Comparison of ENCODE assay signal across 1 cellular context in the genomic region with DNA sequence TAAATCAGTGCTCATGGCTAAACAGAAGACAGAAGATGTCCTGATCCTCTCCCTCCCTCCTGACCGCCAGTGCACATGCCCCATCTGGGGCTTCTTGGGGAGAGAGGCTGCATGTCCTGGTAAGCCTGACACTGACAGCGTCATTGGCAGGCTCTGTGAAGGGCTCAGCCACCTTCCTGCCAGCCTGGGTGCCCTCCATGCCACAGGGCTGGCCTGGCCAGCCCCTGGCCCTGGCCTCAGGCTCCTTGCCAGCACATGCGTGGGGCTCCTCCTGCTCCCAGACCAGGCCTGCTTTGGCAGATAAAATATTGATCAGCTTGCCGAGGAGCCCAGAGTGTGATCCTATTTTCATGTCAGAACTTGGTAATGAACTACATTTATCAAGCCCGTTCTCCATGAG.
TF ChIP-seq lines count a peak whose summit lies in the region.

No MANE protein-coding gene starts in this region.

TF ChIP-seq in HepG2, 621 proteins besides CTCF, POLR2A, EP300 and RAD21:
- TF ChIP-seq, protein P1, sequence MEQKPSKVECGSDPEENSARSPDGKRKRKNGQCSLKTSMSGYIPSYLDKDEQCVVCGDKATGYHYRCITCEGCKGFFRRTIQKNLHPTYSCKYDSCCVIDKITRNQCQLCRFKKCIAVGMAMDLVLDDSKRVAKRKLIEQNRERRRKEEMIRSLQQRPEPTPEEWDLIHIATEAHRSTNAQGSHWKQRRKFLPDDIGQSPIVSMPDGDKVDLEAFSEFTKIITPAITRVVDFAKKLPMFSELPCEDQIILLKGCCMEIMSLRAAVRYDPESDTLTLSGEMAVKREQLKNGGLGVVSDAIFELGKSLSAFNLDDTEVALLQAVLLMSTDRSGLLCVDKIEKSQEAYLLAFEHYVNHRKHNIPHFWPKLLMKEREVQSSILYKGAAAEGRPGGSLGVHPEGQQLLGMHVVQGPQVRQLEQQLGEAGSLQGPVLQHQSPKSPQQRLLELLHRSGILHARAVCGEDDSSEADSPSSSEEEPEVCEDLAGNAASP (CRISPR knock-in tag; IDR thresholded peaks at IDR 0.05; ENCODE audit: borderline replicate concordance): no peak
- TF ChIP-seq, protein P2, sequence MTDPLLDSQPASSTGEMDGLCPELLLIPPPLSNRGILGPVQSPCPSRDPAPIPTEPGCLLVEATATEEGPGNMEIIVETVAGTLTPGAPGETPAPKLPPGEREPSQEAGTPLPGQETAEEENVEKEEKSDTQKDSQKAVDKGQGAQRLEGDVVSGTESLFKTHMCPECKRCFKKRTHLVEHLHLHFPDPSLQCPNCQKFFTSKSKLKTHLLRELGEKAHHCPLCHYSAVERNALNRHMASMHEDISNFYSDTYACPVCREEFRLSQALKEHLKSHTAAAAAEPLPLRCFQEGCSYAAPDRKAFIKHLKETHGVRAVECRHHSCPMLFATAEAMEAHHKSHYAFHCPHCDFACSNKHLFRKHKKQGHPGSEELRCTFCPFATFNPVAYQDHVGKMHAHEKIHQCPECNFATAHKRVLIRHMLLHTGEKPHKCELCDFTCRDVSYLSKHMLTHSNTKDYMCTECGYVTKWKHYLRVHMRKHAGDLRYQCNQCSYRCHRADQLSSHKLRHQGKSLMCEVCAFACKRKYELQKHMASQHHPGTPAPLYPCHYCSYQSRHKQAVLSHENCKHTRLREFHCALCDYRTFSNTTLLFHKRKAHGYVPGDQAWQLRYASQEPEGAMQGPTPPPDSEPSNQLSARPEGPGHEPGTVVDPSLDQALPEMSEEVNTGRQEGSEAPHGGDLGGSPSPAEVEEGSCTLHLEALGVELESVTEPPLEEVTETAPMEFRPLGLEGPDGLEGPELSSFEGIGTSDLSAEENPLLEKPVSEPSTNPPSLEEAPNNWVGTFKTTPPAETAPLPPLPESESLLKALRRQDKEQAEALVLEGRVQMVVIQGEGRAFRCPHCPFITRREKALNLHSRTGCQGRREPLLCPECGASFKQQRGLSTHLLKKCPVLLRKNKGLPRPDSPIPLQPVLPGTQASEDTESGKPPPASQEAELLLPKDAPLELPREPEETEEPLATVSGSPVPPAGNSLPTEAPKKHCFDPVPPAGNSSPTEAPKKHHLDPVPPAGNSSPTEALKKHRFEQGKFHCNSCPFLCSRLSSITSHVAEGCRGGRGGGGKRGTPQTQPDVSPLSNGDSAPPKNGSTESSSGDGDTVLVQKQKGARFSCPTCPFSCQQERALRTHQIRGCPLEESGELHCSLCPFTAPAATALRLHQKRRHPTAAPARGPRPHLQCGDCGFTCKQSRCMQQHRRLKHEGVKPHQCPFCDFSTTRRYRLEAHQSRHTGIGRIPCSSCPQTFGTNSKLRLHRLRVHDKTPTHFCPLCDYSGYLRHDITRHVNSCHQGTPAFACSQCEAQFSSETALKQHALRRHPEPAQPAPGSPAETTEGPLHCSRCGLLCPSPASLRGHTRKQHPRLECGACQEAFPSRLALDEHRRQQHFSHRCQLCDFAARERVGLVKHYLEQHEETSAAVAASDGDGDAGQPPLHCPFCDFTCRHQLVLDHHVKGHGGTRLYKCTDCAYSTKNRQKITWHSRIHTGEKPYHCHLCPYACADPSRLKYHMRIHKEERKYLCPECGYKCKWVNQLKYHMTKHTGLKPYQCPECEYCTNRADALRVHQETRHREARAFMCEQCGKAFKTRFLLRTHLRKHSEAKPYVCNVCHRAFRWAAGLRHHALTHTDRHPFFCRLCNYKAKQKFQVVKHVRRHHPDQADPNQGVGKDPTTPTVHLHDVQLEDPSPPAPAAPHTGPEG (CRISPR knock-in tag; IDR thresholded peaks at IDR 0.05): no peak
- TF ChIP-seq EEA1 (CRISPR knock-in tag; IDR thresholded peaks at IDR 0.05; ENCODE audit: borderline replicate concordance): no peak
- TF ChIP-seq ZNF253 (CRISPR knock-in tag; IDR thresholded peaks at IDR 0.05; ENCODE audit: borderline replicate concordance): no peak
- TF ChIP-seq, protein P3, sequence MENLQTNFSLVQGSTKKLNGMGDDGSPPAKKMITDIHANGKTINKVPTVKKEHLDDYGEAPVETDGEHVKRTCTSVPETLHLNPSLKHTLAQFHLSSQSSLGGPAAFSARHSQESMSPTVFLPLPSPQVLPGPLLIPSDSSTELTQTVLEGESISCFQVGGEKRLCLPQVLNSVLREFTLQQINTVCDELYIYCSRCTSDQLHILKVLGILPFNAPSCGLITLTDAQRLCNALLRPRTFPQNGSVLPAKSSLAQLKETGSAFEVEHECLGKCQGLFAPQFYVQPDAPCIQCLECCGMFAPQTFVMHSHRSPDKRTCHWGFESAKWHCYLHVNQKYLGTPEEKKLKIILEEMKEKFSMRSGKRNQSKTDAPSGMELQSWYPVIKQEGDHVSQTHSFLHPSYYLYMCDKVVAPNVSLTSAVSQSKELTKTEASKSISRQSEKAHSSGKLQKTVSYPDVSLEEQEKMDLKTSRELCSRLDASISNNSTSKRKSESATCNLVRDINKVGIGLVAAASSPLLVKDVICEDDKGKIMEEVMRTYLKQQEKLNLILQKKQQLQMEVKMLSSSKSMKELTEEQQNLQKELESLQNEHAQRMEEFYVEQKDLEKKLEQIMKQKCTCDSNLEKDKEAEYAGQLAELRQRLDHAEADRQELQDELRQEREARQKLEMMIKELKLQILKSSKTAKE (CRISPR knock-in tag; IDR thresholded peaks at IDR 0.05; ENCODE audit: borderline replicate concordance): no peak
- TF ChIP-seq, protein P4, sequence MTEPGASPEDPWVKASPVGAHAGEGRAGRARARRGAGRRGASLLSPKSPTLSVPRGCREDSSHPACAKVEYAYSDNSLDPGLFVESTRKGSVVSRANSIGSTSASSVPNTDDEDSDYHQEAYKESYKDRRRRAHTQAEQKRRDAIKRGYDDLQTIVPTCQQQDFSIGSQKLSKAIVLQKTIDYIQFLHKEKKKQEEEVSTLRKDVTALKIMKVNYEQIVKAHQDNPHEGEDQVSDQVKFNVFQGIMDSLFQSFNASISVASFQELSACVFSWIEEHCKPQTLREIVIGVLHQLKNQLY (CRISPR knock-in tag; IDR thresholded peaks at IDR 0.05): no peak
- no peak for TF ChIP-seq ZKSCAN1 (IDR thresholded peaks at IDR 0.05; ENCODE audit: low read length)
- TF ChIP-seq ZNF841 (CRISPR knock-in tag; IDR thresholded peaks at IDR 0.05; ENCODE audit: borderline replicate concordance): no peak
- no peak for TF ChIP-seq ZNF792 (CRISPR knock-in tag; IDR thresholded peaks at IDR 0.05)
